ENCODE assay signal across 8 cellular contexts in genomic region chrX:7927259-7928167, GRCh38. TPM values are rescaled to one million over a fixed set of nuclear protein-coding genes. Genes with fewer than 3 reads are reported as not detected.
A peak's percentile ranks its signal among the peaks of the same experiment; 100 is the strongest.
DNase-seq lines count a peak whose midpoint lies in the region; ATAC-seq, FAIRE-seq and TF ChIP-seq lines count a peak whose summit lies in the region.

A gene with protein sequence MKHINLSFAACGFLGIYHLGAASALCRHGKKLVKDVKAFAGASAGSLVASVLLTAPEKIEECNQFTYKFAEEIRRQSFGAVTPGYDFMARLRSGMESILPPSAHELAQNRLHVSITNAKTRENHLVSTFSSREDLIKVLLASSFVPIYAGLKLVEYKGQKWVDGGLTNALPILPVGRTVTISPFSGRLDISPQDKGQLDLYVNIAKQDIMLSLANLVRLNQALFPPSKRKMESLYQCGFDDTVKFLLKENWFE (minus strand): TSS chrX:7927413. CDS start chrX:7926119, 1,294 bp downstream.

- peaks cover 7% of the 10 kb centered on the region for H3K4me1 Mint-ChIP-seq in astrocyte (ENCODE audit: low read depth, unreplicated experiment)

- H3K27ac ChIP-seq in astrocyte (ENCODE audit: low read depth, low read length) (peak within 1 kb of the TSS; percentile 61), aorta (ENCODE audit: low read depth in 1 of 2, low read length in 2 of 2) (peak within 1 kb of the TSS in 1 of 2 donors; percentile 20)

- H3K4me3 ChIP-seq in astrocyte (ENCODE audit: insufficient read depth, low read depth, low read length) (peak within 1 kb of the TSS; percentile 80), aorta (ENCODE audit: low read length in 2 of 2) (peak within 1 kb of the TSS; percentile 43 to 63)

- no peaks in the 10 kb centered on the region for H3K9me3 Mint-ChIP-seq in astrocyte (ENCODE audit: unreplicated experiment)

- peak within 1 kb of the TSS; percentile 90 for H3K4me3 Mint-ChIP-seq in astrocyte (ENCODE audit: unreplicated experiment)

- no peaks in the 10 kb centered on the region for H3K36me3 Mint-ChIP-seq in astrocyte (ENCODE audit: low read depth, unreplicated experiment)

- intact Hi-C loops in aorta (cut with DNase I): no loop called here

- H4K20me1 ChIP-seq in astrocyte (ENCODE audit: insufficient read depth, low read length): no peaks in the 10 kb centered on the region

- DNase-seq in DMS 273 treated with DMSO at 0.1 percent for 48 hours (lab: John Stamatoyannopoulos, UW): peak; percentile 70
- DNase-seq in HuH-7 (ENCODE audit: low spot score): peak; percentile 39
- peak; percentile 74 for DNase-seq in T-helper 9 cell
- peak; percentile 59 for DNase-seq in astrocyte (ENCODE audit: low read depth)
- peak; percentile 12 for DNase-seq in hepatic stellate cell (ENCODE audit: low spot score)
- peak; percentile 91 for DNase-seq in retina
- DNase-seq in aorta: peak; percentile 89 to 93

- H3K9me3 ChIP-seq in astrocyte (ENCODE audit: insufficient read depth, low read depth, low read length) (no peaks in the 10 kb centered on the region), aorta (ENCODE audit: control insufficient read depth, low read length) (no peaks in the 10 kb centered on the region)

- H3K36me3 ChIP-seq in astrocyte (ENCODE audit: insufficient read depth, low read length): no peaks in the 10 kb centered on the region
- no peaks in the 10 kb centered on the region for H3K36me3 ChIP-seq in aorta (ENCODE audit: control insufficient read depth in 1 of 2, insufficient read depth in 2 of 2, low read length in 1 of 2)

- H3K27me3 ChIP-seq in astrocyte (ENCODE audit: insufficient read depth, low read length): no peaks in the 10 kb centered on the region
- H3K27me3 ChIP-seq in aorta (ENCODE audit: control insufficient read depth in 1 of 2, insufficient read depth in 2 of 2, low read length in 1 of 2): no peaks in the 10 kb centered on the region

- peak within 1 kb of the TSS; percentile 80 for H3K27ac Mint-ChIP-seq in astrocyte (ENCODE audit: unreplicated experiment)

- H3K4me1 ChIP-seq in astrocyte (ENCODE audit: insufficient read depth, low read length) (peaks cover 10% of the 10 kb centered on the region), aorta (ENCODE audit: control insufficient read depth in 1 of 2, insufficient read depth in 2 of 2, low read length in 2 of 2) (no peaks in the 10 kb centered on the region)

- no peak for TF ChIP-seq CTCF in astrocyte (IDR thresholded peaks at IDR 0.05; ENCODE audit: insufficient read depth, low read depth, low read length)

- peak within 1 kb of the TSS; percentile 94 for H2AFZ ChIP-seq in astrocyte (ENCODE audit: low read depth, low read length)

- peak; percentile 91 for ATAC-seq in GM21447 (IDR thresholded peaks at IDR 0.05; ENCODE audit: unreplicated experiment)
- peak; percentile 92 for ATAC-seq in aorta (ENCODE audit: low FRiP score)

- H3K4me2 ChIP-seq in astrocyte (ENCODE audit: low read length): peak within 1 kb of the TSS; percentile 88

- peak; percentile 84 for FAIRE-seq in astrocyte (lab: Jason Lieb, UNC)

- H3K9ac ChIP-seq in astrocyte (ENCODE audit: low read length): peak within 1 kb of the TSS; percentile 82

- H3K27me3 Mint-ChIP-seq in astrocyte (ENCODE audit: low read depth, unreplicated experiment): no peaks in the 10 kb centered on the region

- no peaks in the 10 kb centered on the region for H3K79me2 ChIP-seq in astrocyte (ENCODE audit: insufficient read depth, low read length)

- WGBS in aorta, 2 donors: 5% methylated on average over 52 of the region's 52 CpGs

RNA-seq across cellular contexts. Expression of the gene that starts here (rescaled TPM):
- total RNA-seq in astrocyte (12.1 and 12.8 TPM in 2 replicates), aorta (1 to 10 TPM; 7.3 to 9.5 TPM)
- polyA plus RNA-seq in aorta: 1 to 10 TPM; 6.4 to 8.8 TPM

Comparison
In these comparisons a context has a peak if more than half of its experiments do, and no peak if none do; other contexts are left out.
1. DNase-seq: peak in every context shown above with its lines; median percentile 91 in retina; 91 in aorta; 74 in T-helper 9 cell; 70 in DMS 273 treated with DMSO at 0.1 percent for 48 hours; 59 in astrocyte; 39 in HuH-7; 12 in hepatic stellate cell.